Comparison of ENCODE assay signal across 14 cellular contexts in the genomic region with DNA sequence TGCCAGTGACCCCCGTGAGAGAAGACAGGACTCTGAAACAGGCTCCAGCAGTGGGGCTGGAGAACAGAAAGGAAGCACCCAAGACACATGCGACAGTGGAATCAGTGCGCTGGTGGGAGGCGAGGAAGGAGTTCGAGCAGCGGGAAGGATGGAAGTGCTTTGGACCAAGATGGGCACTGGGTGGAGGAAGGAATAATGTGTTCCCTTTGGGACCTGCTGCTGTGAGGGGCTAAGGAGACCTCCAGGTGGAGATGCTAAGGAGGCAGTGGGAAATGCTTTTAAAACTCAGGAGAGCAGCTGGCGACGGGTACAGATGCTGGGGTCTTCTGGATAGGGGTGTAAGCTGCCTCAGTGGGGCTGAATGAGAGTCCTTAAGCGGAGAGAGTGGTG.
DNase-seq lines count a peak whose midpoint lies in the region; ATAC-seq, FAIRE-seq and TF ChIP-seq lines count a peak whose summit lies in the region.
"Had no signal": no experiment of that assay in that cellular context is flagged by ENCODE, and none has a peak within 500 bp of the region (broad histone marks: within the 10 kb centered on the region; RNA-seq: fewer than 3 reads in every experiment).

No MANE protein-coding gene starts in this region.

- H3K79me1 ChIP-seq in H1 (ENCODE audit: low read depth, low read length), result no peaks in the 10 kb centered on the region

- H3K27ac ChIP-seq in AG04450 (ENCODE audit: low read depth, low read length) (peak overlapping the region; percentile 87), OCI-LY1 (ENCODE audit: low read depth, low read length, poor library complexity, severe bottlenecking) (peak overlapping the region; percentile 83), H1 (ENCODE audit: low read depth, low read length) (0 out of 2 replicates have a peak overlapping the region, but pooled peaks have one; percentile 77)

- peak overlapping the region; percentile 37; the same call in 1 of the 2 replicates for H2BK15ac ChIP-seq in H1 (ENCODE audit: low read length)

- TF ChIP-seq POLR2A in H1 (IDR thresholded peaks at IDR 0.05; ENCODE audit: control extremely low read depth in 1 of 2, low read depth in 2 of 2, low read length in 2 of 2), result no peak

- TF ChIP-seq CTCF in AG04450 (IDR thresholded peaks at IDR 0.05; ENCODE audit: low read depth, low read length), result no peak
- TF ChIP-seq CTCF in OCI-LY1 (IDR thresholded peaks at IDR 0.05; ENCODE audit: low read length), result no peak
- no peak for TF ChIP-seq CTCF in H1 (IDR thresholded peaks at IDR 0.05; ENCODE audit: control extremely low read depth in 1 of 3, insufficient read depth in 1 of 3, low read depth in 1 of 3, low read length in 3 of 3)
- no peak for TF ChIP-seq CTCF in progenitor cell of endocrine pancreas (IDR thresholded peaks at IDR 0.05; ENCODE audit: unreplicated experiment)

- no peaks in the 10 kb centered on the region for H3F3A ChIP-seq in OCI-LY1 (ENCODE audit: insufficient read depth, low read length)

- H2BK120ac ChIP-seq in H1 (replicated peaks; ENCODE audit: low read depth, low read length), result peak overlapping the region; percentile 80

- H3K27me3 Mint-ChIP-seq in progenitor cell of endocrine pancreas, result peaks cover 3% of the 10 kb centered on the region
- H3K27me3 Mint-ChIP-seq: activated CD4-positive, alpha-beta T cell treated with anti-CD3 and anti-CD28 coated beads for 36 hours; activated naive CD8-positive, alpha-beta T cell had no signal

- H3K36me3 ChIP-seq in OCI-LY1 (ENCODE audit: insufficient read depth, low read length), result no peaks in the 10 kb centered on the region
- H3K36me3 ChIP-seq in H1 (ENCODE audit: control insufficient read depth in 2 of 4, insufficient read depth in 4 of 4, low read length in 3 of 4), result no peaks in the 10 kb centered on the region
- H3K36me3 ChIP-seq: stomach had no signal

- no peak for TF ChIP-seq EP300 in H1 (IDR thresholded peaks at IDR 0.05; ENCODE audit: borderline replicate concordance in 1 of 2, low read depth in 2 of 2, low read length in 2 of 2)

- H3K18ac ChIP-seq in H1 (ENCODE audit: extremely low read depth, low read length), result peak overlapping the region; percentile 64; the same call in 1 of the 2 replicates

- H3K23ac ChIP-seq in H1 (ENCODE audit: insufficient read length), result no peak overlapping the region

- POLR2A ChIA-PET in AG04450 (lab: Yijun Ruan, JAX) (interaction anchor here (1.1 kb wide), 1 partner anchor 9 kb away, joined by 3 read pairs; no protein-coding TSS in a partner anchor), H1 (lab: Charles Lee; ENCODE audit: partially characterized antibody) (interaction anchor here (0.7 to 1.5 kb wide), 4 partner anchors 9 to 296 kb away, joined by 3 to 5 read pairs (median 3); no protein-coding TSS in a partner anchor)

- H2AK5ac ChIP-seq in H1 (ENCODE audit: low read depth, low read length), result peak overlapping the region; percentile 44

- no peak overlapping the region for H2AFZ ChIP-seq in OCI-LY1 (ENCODE audit: low read length)
- H2AFZ ChIP-seq in H1 (ENCODE audit: low read length), result no peak overlapping the region

- H2BK12ac ChIP-seq in H1 (ENCODE audit: low read depth, low read length), result peak overlapping the region; percentile 45; the same call in 1 of the 2 replicates

- peak overlapping the region; percentile 29 for H4K91ac ChIP-seq in H1 (replicated peaks; ENCODE audit: insufficient read length, low read length)

- H2BK5ac ChIP-seq in H1 (ENCODE audit: low read depth, low read length), result peak overlapping the region; percentile 48; the same call in 1 of the 2 replicates

- peak overlapping the region; percentile 76 for H3K27ac Mint-ChIP-seq in progenitor cell of endocrine pancreas
- H3K27ac Mint-ChIP-seq: activated CD4-positive, alpha-beta T cell treated with anti-CD3 and anti-CD28 coated beads for 36 hours; activated naive CD8-positive, alpha-beta T cell had no signal

- no peaks in the 10 kb centered on the region for H3K79me2 ChIP-seq in OCI-LY1 (ENCODE audit: insufficient read depth, low read length)
- H3K79me2 ChIP-seq in H1 (ENCODE audit: control insufficient read depth in 1 of 2, insufficient read depth in 2 of 2, low read length in 2 of 2), result no peaks in the 10 kb centered on the region

- H3K9ac ChIP-seq in OCI-LY1 (ENCODE audit: low read length) (no peak overlapping the region), H1 (replicated peaks in 1 of 4; ENCODE audit: extremely low read depth in 1 of 4, low read depth in 3 of 4, low read length in 3 of 4) (no peak overlapping the region)

- H3K4me1 Mint-ChIP-seq in progenitor cell of endocrine pancreas (ENCODE audit: low read depth), result peaks cover 37% of the 10 kb centered on the region

- H3K4ac ChIP-seq in H1 (replicated peaks; ENCODE audit: insufficient read length, low read depth, low read length), result no peak overlapping the region

- no peak overlapping the region for H3K14ac ChIP-seq in H1 (ENCODE audit: insufficient read length)

- H3K27me3 ChIP-seq in AG04450 (ENCODE audit: control insufficient read depth, insufficient read depth, low read length), result no peaks in the 10 kb centered on the region
- no peaks in the 10 kb centered on the region for H3K27me3 ChIP-seq in OCI-LY1 (ENCODE audit: insufficient read depth, low read length)
- H3K27me3 ChIP-seq in H1 (replicated peaks in 1 of 4; ENCODE audit: control insufficient read depth in 3 of 4, extremely low read depth in 1 of 4, insufficient read depth in 3 of 4, low read length in 3 of 4), result no peaks in the 10 kb centered on the region
- H3K27me3 ChIP-seq: stomach had no signal

- no peaks in the 10 kb centered on the region for H3K9me3 ChIP-seq in AG04450 (ENCODE audit: control insufficient read depth, insufficient read depth, low read length)
- H3K9me3 ChIP-seq in OCI-LY1 (ENCODE audit: low read length), result no peaks in the 10 kb centered on the region
- no peaks in the 10 kb centered on the region for H3K9me3 ChIP-seq in H1 (ENCODE audit: insufficient read depth in 2 of 2, low read depth in 1 of 2, low read length in 1 of 2)
- H3K9me3 ChIP-seq: stomach had no signal

- CTCF ChIA-PET in AG04450 (lab: Charles Lee) (interaction anchor here (1.0 to 2.3 kb wide), 2 partner anchors 11 to 295 kb away, joined by 4 to 6 read pairs; no protein-coding TSS in a partner anchor), H1 (lab: Charles Lee; ENCODE audit: partially characterized antibody) (interaction anchor here (0.7 to 7.6 kb wide), 8 partner anchors 11 to 258 kb away, joined by 3 to 35 read pairs (median 4); no protein-coding TSS in a partner anchor)

- no peak for TF ChIP-seq RAD21 in H1 (IDR thresholded peaks at IDR 0.05 in 1 of 2, conservative IDR thresholded peaks at IDR 0.05 in 1 of 2; ENCODE audit: low read depth in 2 of 2, low read length in 2 of 2)

- WGBS in H1 (ENCODE audit: extremely low coverage in 1 of 2, insufficient coverage in 1 of 2, insufficient read length in 1 of 2, insufficient replicate concordance in 2 of 2, low coverage in 1 of 2, low lambda C conversion rate in 2 of 2, missing lambda C conversion rate in 1 of 2), 2 experiments, result 83% methylated on average over 9 of the region's 9 CpGs; no CpG with 5 or more reads in 1 of the 2 experiments

- no peaks in the 10 kb centered on the region for H3K36me3 Mint-ChIP-seq in progenitor cell of endocrine pancreas (ENCODE audit: insufficient read depth)
- H3K36me3 Mint-ChIP-seq: activated naive CD8-positive, alpha-beta T cell had no signal

- H3K4me3 ChIP-seq in AG04450 (ENCODE audit: low read depth, low read length) (no peak overlapping the region), OCI-LY1 (ENCODE audit: low read depth, low read length, poor library complexity, severe bottlenecking) (no peak overlapping the region), H1 (ENCODE audit: extremely low read depth in 1 of 4, insufficient read depth in 2 of 4, low read depth in 3 of 4, low read length in 4 of 4) (no peak overlapping the region)

- FAIRE-seq in H1 (lab: Jason Lieb, UNC), result no peak

- no peak overlapping the region for H3K4me3 Mint-ChIP-seq in progenitor cell of endocrine pancreas (ENCODE audit: low read depth)
- H3K4me3 Mint-ChIP-seq: activated CD4-positive, alpha-beta T cell treated with anti-CD3 and anti-CD28 coated beads for 36 hours; activated naive CD8-positive, alpha-beta T cell; activated T-cell treated with anti-CD3 and anti-CD28 coated beads, Interleukin-2, amount 50 U/mL, for 4 hours had no signal

- no peak for DNase-seq in AG04450 (ENCODE audit: low read depth, low spot score)
- no peak for DNase-seq in H1 (ENCODE audit: low read depth in 1 of 2, low spot score in 2 of 2)
- no peak for DNase-seq in progenitor cell of endocrine pancreas (ENCODE audit: low spot score, unreplicated experiment)
- DNase-seq in glomerular visceral epithelial cell (ENCODE audit: extremely low spot score), result no peak
- no peak for DNase-seq in ecto neural progenitor cell (ENCODE audit: low spot score)
- no peak for DNase-seq in HK-2 (ENCODE audit: unreplicated experiment)
- DNase-seq: activated CD4-positive, alpha-beta T cell treated with anti-CD3 and anti-CD28 coated beads for 36 hours; activated T-cell treated with anti-CD3 and anti-CD28 coated beads, Interleukin-2, amount 50 U/mL, for 4 hours; central memory CD4-positive, alpha-beta T cell; NCI-H2081 treated with DMSO at 0.1 percent for 48 hours; stomach had no signal

- H3K56ac ChIP-seq in H1 (replicated peaks; ENCODE audit: insufficient read length, low read depth, low read length), result no peak overlapping the region

- H3K23me2 ChIP-seq in H1 (ENCODE audit: low read depth, low read length), result no peaks in the 10 kb centered on the region

- peak overlapping the region; percentile 98 for H2BK20ac ChIP-seq in H1 (ENCODE audit: low read length)

- no peaks in the 10 kb centered on the region for H3K9me3 Mint-ChIP-seq in progenitor cell of endocrine pancreas (ENCODE audit: low read depth)
- H3K9me3 Mint-ChIP-seq: activated T-cell treated with anti-CD3 and anti-CD28 coated beads, Interleukin-2, amount 50 U/mL, for 4 hours had no signal

- peak overlapping the region; percentile 3 for H4K5ac ChIP-seq in H1 (ENCODE audit: insufficient read length, low read depth, low read length)

- no peaks in the 10 kb centered on the region for H4K20me1 ChIP-seq in OCI-LY1 (ENCODE audit: insufficient read depth, low read length)
- no peaks in the 10 kb centered on the region for H4K20me1 ChIP-seq in H1 (replicated peaks in 1 of 2; ENCODE audit: control insufficient read depth in 1 of 2, insufficient read depth in 2 of 2, low read length in 2 of 2)

- no peak overlapping the region for H4K8ac ChIP-seq in H1 (ENCODE audit: extremely low read depth, insufficient read depth, low read length)

- H3K4me2 ChIP-seq in OCI-LY1 (ENCODE audit: low read length) (no peak overlapping the region), H1 (ENCODE audit: insufficient read depth in 1 of 2, low read depth in 2 of 2, low read length in 2 of 2) (no peak overlapping the region)

- H3K9me2 ChIP-seq in OCI-LY1 (ENCODE audit: low read depth, low read length), result no peaks in the 10 kb centered on the region

- ATAC-seq in GM21737 (IDR thresholded peaks at IDR 0.05; ENCODE audit: unreplicated experiment), result no peak

- peaks cover 83% of the 10 kb centered on the region for H3K4me1 ChIP-seq in OCI-LY1 (ENCODE audit: insufficient read depth, low read length, severe bottlenecking)
- H3K4me1 ChIP-seq in H1 (replicated peaks in 1 of 4; ENCODE audit: control insufficient read depth in 3 of 4, insufficient read depth in 4 of 4, low read length in 3 of 4), result peaks cover 27 to 66% (median 45%) of the 10 kb centered on the region in 4 experiments

TF ChIP-seq in H1, 55 proteins besides CTCF, POLR2A, EP300 and RAD21 (continues in another document):
- TF ChIP-seq BACH1 (IDR thresholded peaks at IDR 0.05; ENCODE audit: low read length), result no peak
